In the genomic region with DNA sequence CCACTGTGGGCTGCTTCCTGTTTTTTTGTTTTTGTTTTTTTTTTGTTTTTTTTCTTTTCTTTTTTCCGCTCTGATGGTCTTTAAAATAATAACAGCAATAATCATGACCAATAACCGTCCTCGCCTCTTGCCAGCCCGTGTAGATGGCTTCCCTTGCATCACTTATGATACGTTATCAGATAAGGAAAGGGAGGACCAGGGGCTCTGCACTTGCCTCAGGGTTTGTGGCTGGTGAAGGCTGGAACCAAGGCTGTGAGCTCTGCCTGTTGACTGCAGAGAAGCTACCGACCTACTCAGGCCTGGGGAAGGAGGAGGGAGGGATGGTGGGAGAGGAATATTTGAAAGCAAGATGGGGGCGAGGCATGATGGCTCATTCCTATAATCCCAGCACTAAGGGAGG, we compare ENCODE assay signal across 30 cellular contexts.
DNase-seq lines count a peak whose midpoint lies in the region; ATAC-seq, FAIRE-seq and TF ChIP-seq lines count a peak whose summit lies in the region.
"Had no signal": no experiment of that assay in that cellular context is flagged by ENCODE, and none has a peak within 500 bp of the region (broad histone marks: within the 10 kb centered on the region; RNA-seq: fewer than 3 reads in every experiment).

No MANE protein-coding gene starts in this region.

- H3K79me2 ChIP-seq in HepG2 (ENCODE audit: insufficient read depth, low read length), result no peaks in the 10 kb centered on the region

- no peak for DNase-seq in T-helper 2 cell treated with Interferon-gamma antibody and Interleukin-4, amounts not matched to agents 5 μg/mL and 100 μg/mL, for 36 hours (ENCODE audit: low spot score)
- DNase-seq in T-helper 2 cell, result no peak
- no peak for DNase-seq in CD8-positive, alpha-beta T cell
- no peak for DNase-seq in chondrocyte (ENCODE audit: low spot score)
- DNase-seq in natural killer cell, result no peak
- DNase-seq in osteocyte (ENCODE audit: extremely low spot score, unreplicated experiment), result no peak
- DNase-seq in HepG2 (ENCODE audit: low spot score), result no peak
- no peak for DNase-seq in left ventricle myocardium superior
- DNase-seq: activated CD4-positive, alpha-beta T cell treated with anti-CD3 and anti-CD28 coated beads, Interleukin-2, amount 50 U/mL, for 1 hour; activated CD4-positive, CD25-positive, alpha-beta regulatory T cell; activated CD8-positive, alpha-beta memory T cell treated with anti-CD3 and anti-CD28 coated beads, Interleukin-2, amount 10 ng/mL, durations not matched to agents 7 days and 5 days; activated naive CD8-positive, alpha-beta T cell treated with anti-CD3 and anti-CD28 coated beads for 36 hours; H9; Kasumi-1; mesenchymal stem cell; NCI-H146; NCI-H2107; NCI-H446 treated with DMSO at 0.1 percent for 48 hours; psoas muscle; stimulated activated CD8-positive, alpha-beta memory T cell treated with anti-CD3 and anti-CD28 coated beads, Interleukin-4, amount 100 ng/mL, for 48 hours; stomach; T-helper 1 cell; uterus had no signal

- H3K36me3 ChIP-seq in CD8-positive, alpha-beta T cell (ENCODE audit: insufficient read depth, low read length), result no peaks in the 10 kb centered on the region
- no peaks in the 10 kb centered on the region for H3K36me3 ChIP-seq in HepG2 (replicated peaks in 1 of 2; ENCODE audit: control insufficient read depth in 1 of 2, insufficient read depth in 2 of 2, low read length in 2 of 2)
- H3K36me3 ChIP-seq: neutrophil, stomach, uterus had no signal

- H3K27ac Mint-ChIP-seq in T-helper 2 cell treated with Interferon-gamma antibody and Interleukin-4, amounts not matched to agents 5 μg/mL and 100 μg/mL, for 36 hours, result peak overlapping the region; percentile 52
- peak overlapping the region; percentile 85 for H3K27ac Mint-ChIP-seq in CD8-positive, alpha-beta T cell
- H3K27ac Mint-ChIP-seq in chondrocyte (ENCODE audit: unreplicated experiment) (peak overlapping the region; percentile 17), natural killer cell (peak overlapping the region; percentile 80), osteocyte (ENCODE audit: unreplicated experiment) (no peak overlapping the region)
- H3K27ac Mint-ChIP-seq: activated CD8-positive, alpha-beta memory T cell treated with anti-CD3 and anti-CD28 coated beads, Interleukin-2, amount 10 ng/mL, durations not matched to agents 7 days and 5 days; activated naive CD8-positive, alpha-beta T cell treated with anti-CD3 and anti-CD28 coated beads for 36 hours; activated T-helper 1 cell treated with anti-CD3 and anti-CD28 coated beads, Interleukin-12 subunit alpha, Interleukin-12 subunit beta, Interleukin-2, Interleukin-4 antibody, amounts not matched to agents 30 ng/mL and 10 ng/mL and 1 ng/mL, durations not matched to agents 14 hours and 24 hours and 36 hours; H9 had no signal

- no peak overlapping the region for H3K4me3 ChIP-seq in CD8-positive, alpha-beta T cell (ENCODE audit: low read depth, low read length)
- H3K4me3 ChIP-seq in HepG2 (replicated peaks in 1 of 3; ENCODE audit: insufficient read depth in 1 of 3, low read depth in 2 of 3, low read length in 3 of 3), result no peak overlapping the region
- H3K4me3 ChIP-seq: coronary artery, GM12878, psoas muscle, stomach, uterus had no signal

- H3K4me3 Mint-ChIP-seq in T-helper 2 cell treated with Interferon-gamma antibody and Interleukin-4, amounts not matched to agents 5 μg/mL and 100 μg/mL, for 36 hours, result no peak overlapping the region
- H3K4me3 Mint-ChIP-seq in CD8-positive, alpha-beta T cell, result no peak overlapping the region
- H3K4me3 Mint-ChIP-seq in chondrocyte (ENCODE audit: unreplicated experiment) (no peak overlapping the region), natural killer cell (no peak overlapping the region), osteocyte (ENCODE audit: unreplicated experiment) (no peak overlapping the region)
- H3K4me3 Mint-ChIP-seq: activated CD8-positive, alpha-beta memory T cell treated with anti-CD3 and anti-CD28 coated beads, Interleukin-2, amount 10 ng/mL, durations not matched to agents 7 days and 5 days; activated naive CD8-positive, alpha-beta T cell treated with anti-CD3 and anti-CD28 coated beads for 36 hours; activated T-helper 1 cell treated with anti-CD3 and anti-CD28 coated beads, Interleukin-12 subunit alpha, Interleukin-12 subunit beta, Interleukin-2, Interleukin-4 antibody, amounts not matched to agents 30 ng/mL and 10 ng/mL and 1 ng/mL, durations not matched to agents 14 hours and 24 hours and 36 hours; H9 had no signal

- in situ Hi-C loops in HepG2 (cut with HindIII; ENCODE audit: extremely low pct_ligation_motif_present, low pct_unique_long_range_greater_than_20kb), result no loop called here

- H3K27ac ChIP-seq in CD8-positive, alpha-beta T cell (ENCODE audit: low read depth, low read length), result no peak overlapping the region
- H3K27ac ChIP-seq in HepG2 (ENCODE audit: extremely low read length, insufficient read depth, low read length), result no peak overlapping the region
- H3K27ac ChIP-seq: coronary artery, neutrophil, psoas muscle, stomach, uterus had no signal

- no peaks in the 10 kb centered on the region for H3K9me3 ChIP-seq in CD8-positive, alpha-beta T cell (ENCODE audit: low read length)
- H3K9me3 ChIP-seq in HepG2 (ENCODE audit: low read length), result no peaks in the 10 kb centered on the region
- H3K9me3 ChIP-seq: neutrophil, psoas muscle, stomach, uterus had no signal

- TF ChIP-seq EP300 in HepG2 (IDR thresholded peaks at IDR 0.05; ENCODE audit: low read depth in 2 of 2, low read length in 2 of 2) (no peak), HepG2 (CRISPR knock-in tag; IDR thresholded peaks at IDR 0.05; ENCODE audit: borderline replicate concordance) (no peak)

- 29% methylated on average over 7 of the region's 7 CpGs for WGBS in HepG2 (ENCODE audit: low lambda C conversion rate)

- TF ChIP-seq RAD21 in HepG2 (CRISPR knock-in tag; IDR thresholded peaks at IDR 0.05), result no peak

- BruUV-seq in HepG2 (replicated peaks; lab: Mats Ljungman, UMichigan), result no TSS peak

- no peak for TF ChIP-seq CTCF in CD8-positive, alpha-beta T cell (IDR thresholded peaks at IDR 0.05)
- no peak for TF ChIP-seq CTCF in chondrocyte (IDR thresholded peaks at IDR 0.05)
- no peak for TF ChIP-seq CTCF in natural killer cell (IDR thresholded peaks at IDR 0.05)
- TF ChIP-seq CTCF in osteocyte (IDR thresholded peaks at IDR 0.05), result no peak
- TF ChIP-seq CTCF in HepG2 (CRISPR knock-in tag; IDR thresholded peaks at IDR 0.05), result no peak

- no peaks in the 10 kb centered on the region for H3K4me1 ChIP-seq in CD8-positive, alpha-beta T cell (ENCODE audit: insufficient read depth, low read length)
- no peaks in the 10 kb centered on the region for H3K4me1 ChIP-seq in HepG2 (ENCODE audit: insufficient read depth, low read length)
- H3K4me1 ChIP-seq: psoas muscle, uterus had no signal

- H3K27me3 ChIP-seq in CD8-positive, alpha-beta T cell (ENCODE audit: insufficient read depth, low read length), result no peaks in the 10 kb centered on the region
- peaks cover 8 to 58% of the 10 kb centered on the region in 2 experiments; a peak in 4 of 5 replicates for H3K27me3 ChIP-seq in HepG2 (ENCODE audit: control insufficient read depth in 1 of 2, insufficient read depth in 2 of 2, low read length in 2 of 2)
- H3K27me3 ChIP-seq: uterus had no signal

- H3K9me3 Mint-ChIP-seq in T-helper 2 cell treated with Interferon-gamma antibody and Interleukin-4, amounts not matched to agents 5 μg/mL and 100 μg/mL, for 36 hours, result no peaks in the 10 kb centered on the region
- no peaks in the 10 kb centered on the region for H3K9me3 Mint-ChIP-seq in CD8-positive, alpha-beta T cell
- H3K9me3 Mint-ChIP-seq in chondrocyte (ENCODE audit: low read depth) (no peaks in the 10 kb centered on the region), natural killer cell (peaks cover 2 to 3% of the 10 kb centered on the region in 2 donors), osteocyte (ENCODE audit: unreplicated experiment) (no peaks in the 10 kb centered on the region)
- H3K9me3 Mint-ChIP-seq: activated naive CD8-positive, alpha-beta T cell treated with anti-CD3 and anti-CD28 coated beads for 36 hours; activated T-helper 1 cell treated with anti-CD3 and anti-CD28 coated beads, Interleukin-12 subunit alpha, Interleukin-12 subunit beta, Interleukin-2, Interleukin-4 antibody, amounts not matched to agents 30 ng/mL and 10 ng/mL and 1 ng/mL, durations not matched to agents 14 hours and 24 hours and 36 hours; H9 had no signal

- no peaks in the 10 kb centered on the region for H3K36me3 Mint-ChIP-seq in T-helper 2 cell treated with Interferon-gamma antibody and Interleukin-4, amounts not matched to agents 5 μg/mL and 100 μg/mL, for 36 hours (ENCODE audit: low read depth)
- H3K36me3 Mint-ChIP-seq in CD8-positive, alpha-beta T cell, result no peaks in the 10 kb centered on the region
- H3K36me3 Mint-ChIP-seq in chondrocyte (ENCODE audit: low read depth) (peaks cover 2% of the 10 kb centered on the region), natural killer cell (no peaks in the 10 kb centered on the region), osteocyte (ENCODE audit: unreplicated experiment) (no peaks in the 10 kb centered on the region)
- H3K36me3 Mint-ChIP-seq: activated CD8-positive, alpha-beta memory T cell treated with anti-CD3 and anti-CD28 coated beads, Interleukin-2, amount 10 ng/mL, durations not matched to agents 7 days and 5 days; activated naive CD8-positive, alpha-beta T cell treated with anti-CD3 and anti-CD28 coated beads for 36 hours had no signal

- H3K9ac ChIP-seq in HepG2 (ENCODE audit: insufficient read depth, low read depth, low read length), result no peak overlapping the region

- CTCF ChIA-PET in CD8-positive, alpha-beta T cell (lab: Charles Lee), result no interaction called here
- CTCF ChIA-PET in HepG2 (lab: Yijun Ruan, JAX; ENCODE audit: low intra/inter-chr PET ratio, low total read pairs), result no interaction called here

- no peak for ATAC-seq in CD8-positive, alpha-beta T cell
- ATAC-seq in natural killer cell (no peak), HepG2 (no peak), left ventricle myocardium superior (no peak)
- ATAC-seq: activated CD8-positive, alpha-beta memory T cell treated with anti-CD3 and anti-CD28 coated beads, Interleukin-2, amount 10 ng/mL, durations not matched to agents 7 days and 5 days; GM12878; psoas muscle; sciatic nerve had no signal

- no peaks in the 10 kb centered on the region for H3K4me1 Mint-ChIP-seq in T-helper 2 cell treated with Interferon-gamma antibody and Interleukin-4, amounts not matched to agents 5 μg/mL and 100 μg/mL, for 36 hours (ENCODE audit: low read depth)
- H3K4me1 Mint-ChIP-seq in CD8-positive, alpha-beta T cell (ENCODE audit: low read depth), result peaks cover 11% of the 10 kb centered on the region
- H3K4me1 Mint-ChIP-seq in chondrocyte (ENCODE audit: low read depth) (peaks cover 4% of the 10 kb centered on the region), natural killer cell (peaks cover 14 to 39% of the 10 kb centered on the region in 2 donors), osteocyte (ENCODE audit: unreplicated experiment) (no peaks in the 10 kb centered on the region)
- H3K4me1 Mint-ChIP-seq: activated CD8-positive, alpha-beta memory T cell treated with anti-CD3 and anti-CD28 coated beads, Interleukin-2, amount 10 ng/mL, durations not matched to agents 7 days and 5 days had no signal

- H2AFZ ChIP-seq in HepG2 (ENCODE audit: low read length), result no peak overlapping the region

- no peak for FAIRE-seq in HepG2 (lab: Jason Lieb, UNC)
- FAIRE-seq: A204.1, GM12878, GM19239 had no signal

- no peaks in the 10 kb centered on the region for H4K20me1 ChIP-seq in HepG2 (ENCODE audit: insufficient read depth, low read length)

- intact Hi-C loops in CD8-positive, alpha-beta T cell (cut with DNase I, micrococcal nuclease), result no loop called here
- intact Hi-C loops in natural killer cell (cut with micrococcal nuclease), result no loop called here
- intact Hi-C loops in HepG2 (cut with micrococcal nuclease; ENCODE audit: unreplicated experiment), result no loop called here
- intact Hi-C loops in left ventricle myocardium superior (cut with micrococcal nuclease), result no loop called here

- no peak for TF ChIP-seq POLR2A in HepG2 (IDR thresholded peaks at IDR 0.05; ENCODE audit: insufficient read depth in 1 of 2, low read depth in 2 of 2, low read length in 2 of 2)

- H3K27me3 Mint-ChIP-seq in T-helper 2 cell treated with Interferon-gamma antibody and Interleukin-4, amounts not matched to agents 5 μg/mL and 100 μg/mL, for 36 hours (ENCODE audit: low read depth), result no peaks in the 10 kb centered on the region
- H3K27me3 Mint-ChIP-seq in CD8-positive, alpha-beta T cell (ENCODE audit: low read depth), result no peaks in the 10 kb centered on the region
- H3K27me3 Mint-ChIP-seq in chondrocyte (ENCODE audit: low read depth), result peaks cover 55% of the 10 kb centered on the region
- H3K27me3 Mint-ChIP-seq in natural killer cell (ENCODE audit: low read depth in 2 of 2), result peaks cover 0 to 3% of the 10 kb centered on the region in 2 donors
- H3K27me3 Mint-ChIP-seq in osteocyte (ENCODE audit: unreplicated experiment), result peaks cover 21% of the 10 kb centered on the region
- H3K27me3 Mint-ChIP-seq: activated CD8-positive, alpha-beta memory T cell treated with anti-CD3 and anti-CD28 coated beads, Interleukin-2, amount 10 ng/mL, durations not matched to agents 7 days and 5 days; activated naive CD8-positive, alpha-beta T cell treated with anti-CD3 and anti-CD28 coated beads for 36 hours had no signal

- H3K4me2 ChIP-seq in HepG2 (ENCODE audit: low read depth, low read length), result no peak overlapping the region

- POLR2A ChIA-PET in CD8-positive, alpha-beta T cell (lab: Charles Lee), result no interaction called here
- POLR2A ChIA-PET in HepG2 (lab: Yijun Ruan, JAX), result no interaction called here
